Comparison of ENCODE assay signal across 9 cellular contexts in the genomic region with DNA sequence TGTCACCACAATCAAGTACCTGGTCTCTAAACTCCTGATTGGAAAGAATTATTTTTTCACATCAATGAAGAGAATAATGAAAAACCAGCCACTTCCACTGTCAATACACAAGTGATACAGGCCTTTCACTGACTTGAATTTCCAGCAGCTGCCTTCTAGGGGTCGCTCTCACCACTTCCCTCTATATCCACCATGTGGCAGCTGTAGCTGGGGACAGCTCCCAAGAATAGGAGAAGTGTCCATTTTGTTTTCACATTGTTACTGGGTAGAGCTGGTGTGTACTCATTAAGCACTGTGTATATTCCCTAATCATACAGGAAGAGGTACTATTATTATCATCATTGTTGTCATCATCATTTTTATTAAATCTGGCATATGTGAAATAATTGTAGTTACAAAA.
A peak's percentile ranks its signal among the peaks of the same experiment; 100 is the strongest.
DNase-seq lines count a peak whose midpoint lies in the region; ATAC-seq, FAIRE-seq and TF ChIP-seq lines count a peak whose summit lies in the region.
"Had no signal": no experiment of that assay in that cellular context is flagged by ENCODE, and none has a peak within 500 bp of the region (broad histone marks: within the 10 kb centered on the region; RNA-seq: fewer than 3 reads in every experiment).

No MANE protein-coding gene starts in this region.

- no peaks in the 10 kb centered on the region for H3K9me2 ChIP-seq in hepatocyte (replicated peaks; ENCODE audit: insufficient read depth)

- H3K27ac ChIP-seq in A549 (no peak overlapping the region), hepatocyte (no peak overlapping the region), esophagus squamous epithelium (no peak overlapping the region)

- POLR2A ChIA-PET in A549 (lab: Yijun Ruan, JAX) = no interaction called here

- TF ChIP-seq CTCF in A549 (IDR thresholded peaks at IDR 0.05) (peak; percentile 20; the same call in 1 of the 3 replicates), hepatocyte (IDR thresholded peaks at IDR 0.05; ENCODE audit: poor library complexity) (peak; percentile 43), esophagus squamous epithelium (IDR thresholded peaks at IDR 0.05) (no peak)

- H3K36me3 ChIP-seq in NT2/D1 (ENCODE audit: insufficient read depth, insufficient read length, low read length) (no peaks in the 10 kb centered on the region), hepatocyte (replicated peaks; ENCODE audit: insufficient read depth, low read depth) (no peaks in the 10 kb centered on the region), esophagus squamous epithelium (no peaks in the 10 kb centered on the region)

- 0% methylated on average over 1 of the region's 1 CpG for WGBS in A549 (ENCODE audit: missing lambda C conversion rate)
- 5% methylated on average over 1 of the region's 1 CpG for WGBS in hepatocyte (ENCODE audit: low lambda C conversion rate, missing lambda C conversion rate)
- 16 to 27% methylated on average over 1 of the region's 1 CpG for WGBS in esophagus squamous epithelium, 2 donors

- CTCF ChIA-PET in A549 (lab: Yijun Ruan, JAX) = no interaction called here

- H2AFZ ChIP-seq in hepatocyte = no peak overlapping the region

- no peaks in the 10 kb centered on the region for H3K9me3 ChIP-seq in A549
- no peaks in the 10 kb centered on the region for H3K9me3 ChIP-seq in NT2/D1 (ENCODE audit: insufficient read depth, low read length)
- no peaks in the 10 kb centered on the region for H3K9me3 ChIP-seq in hepatocyte (ENCODE audit: low read depth)
- H3K9me3 ChIP-seq in esophagus squamous epithelium = no peaks in the 10 kb centered on the region

- DNase-seq in A549 (ENCODE audit: low read depth in 1 of 2, low spot score in 1 of 2) = peak; percentile 17 to 58
- DNase-seq in LoVo (ENCODE audit: low spot score) = peak; percentile 13
- peak; percentile 51 for DNase-seq in NT2/D1 (ENCODE audit: low read depth, low spot score)
- peak; percentile 46 for DNase-seq in hepatocyte (ENCODE audit: low spot score)
- no peak for DNase-seq in esophagus squamous epithelium (lab: John Stamatoyannopoulos, UW)
- no peak for DNase-seq in superior temporal gyrus (ENCODE audit: extremely low spot score)
- DNase-seq: activated T-cell treated with anti-CD3 and anti-CD28 coated beads for 4 hours had no signal

- H4K20me1 ChIP-seq in hepatocyte (ENCODE audit: insufficient read depth, poor library complexity, severe bottlenecking) = no peaks in the 10 kb centered on the region

- H3K4me1 ChIP-seq in A549 (no peaks in the 10 kb centered on the region), NT2/D1 (ENCODE audit: insufficient read depth, insufficient read length) (no peaks in the 10 kb centered on the region), hepatocyte (ENCODE audit: insufficient read depth) (peaks cover 7% of the 10 kb centered on the region), esophagus squamous epithelium (no peaks in the 10 kb centered on the region)

- no peaks in the 10 kb centered on the region for H3K79me2 ChIP-seq in hepatocyte

- TF ChIP-seq POLR2A in A549 (IDR thresholded peaks at IDR 0.05; ENCODE audit: low read length) = no peak
- no peak for TF ChIP-seq POLR2A in esophagus squamous epithelium (IDR thresholded peaks at IDR 0.05)

- H3K4me2 ChIP-seq in A549 (no peak overlapping the region), hepatocyte (no peak overlapping the region)

- peak in 1 of 2 experiments; percentile 35; a peak in 2 of 5 replicates for TF ChIP-seq RAD21 in A549 (conservative IDR thresholded peaks at IDR 0.05 in 1 of 2, IDR thresholded peaks at IDR 0.05 in 1 of 2)

- TF ChIP-seq EP300 in A549 (IDR thresholded peaks at IDR 0.05) = no peak

- H3K9ac ChIP-seq in NT2/D1 (ENCODE audit: insufficient read length, low read depth) = no peak overlapping the region

- ATAC-seq in A549 = peak; percentile 64 to 87; a peak in 4 of 6 replicates
- no peak for ATAC-seq in GM19035 (IDR thresholded peaks at IDR 0.05; ENCODE audit: unreplicated experiment)
- ATAC-seq in GM21619 (IDR thresholded peaks at IDR 0.05; ENCODE audit: unreplicated experiment) = no peak

- peak; percentile 70 for FAIRE-seq in A549 (lab: Jason Lieb, UNC)

- intact Hi-C loops in esophagus squamous epithelium (cut with DNase I) = no loop called here

- H3K27me3 ChIP-seq in NT2/D1 (ENCODE audit: insufficient read depth, insufficient read length) = no peaks in the 10 kb centered on the region
- H3K27me3 ChIP-seq in hepatocyte = no peaks in the 10 kb centered on the region
- no peaks in the 10 kb centered on the region for H3K27me3 ChIP-seq in esophagus squamous epithelium

- H3K4me3 ChIP-seq in A549 = no peak overlapping the region
- H3K4me3 ChIP-seq in NT2/D1 (ENCODE audit: insufficient read length, low read depth) = no peak overlapping the region
- no peak overlapping the region for H3K4me3 ChIP-seq in hepatocyte
- no peak overlapping the region for H3K4me3 ChIP-seq in esophagus squamous epithelium

TF ChIP-seq in A549, 52 proteins besides CTCF, POLR2A, EP300 and RAD21:
- TF ChIP-seq, protein P1, sequence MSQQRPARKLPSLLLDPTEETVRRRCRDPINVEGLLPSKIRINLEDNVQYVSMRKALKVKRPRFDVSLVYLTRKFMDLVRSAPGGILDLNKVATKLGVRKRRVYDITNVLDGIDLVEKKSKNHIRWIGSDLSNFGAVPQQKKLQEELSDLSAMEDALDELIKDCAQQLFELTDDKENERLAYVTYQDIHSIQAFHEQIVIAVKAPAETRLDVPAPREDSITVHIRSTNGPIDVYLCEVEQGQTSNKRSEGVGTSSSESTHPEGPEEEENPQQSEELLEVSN (IDR thresholded peaks at IDR 0.05; ENCODE audit: borderline replicate concordance, low read depth) = no peak
- TF ChIP-seq, protein P2, sequence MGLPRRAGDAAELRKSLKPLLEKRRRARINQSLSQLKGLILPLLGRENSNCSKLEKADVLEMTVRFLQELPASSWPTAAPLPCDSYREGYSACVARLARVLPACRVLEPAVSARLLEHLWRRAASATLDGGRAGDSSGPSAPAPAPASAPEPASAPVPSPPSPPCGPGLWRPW (IDR thresholded peaks at IDR 0.05) = no peak
- TF ChIP-seq SREBF2 (IDR thresholded peaks at IDR 0.05) (no peak), EHF (CRISPR knock-in tag; IDR thresholded peaks at IDR 0.05) (no peak), CBX2 (IDR thresholded peaks at IDR 0.05; ENCODE audit: borderline replicate concordance, low read depth) (no peak), POLR2AphosphoS2 (conservative IDR thresholded peaks at IDR 0.05; ENCODE audit: low read length) (no peak), EHMT2 (IDR thresholded peaks at IDR 0.05; ENCODE audit: low read depth) (no peak), SMC3 (IDR thresholded peaks at IDR 0.05) (no peak), RFX5 (IDR thresholded peaks at IDR 0.05) (no peak), NPAS2 (CRISPR knock-in tag; IDR thresholded peaks at IDR 0.05; ENCODE audit: borderline replicate concordance) (no peak), HOXB5 (CRISPR knock-in tag; IDR thresholded peaks at IDR 0.05) (no peak), TFCP2L1 (CRISPR knock-in tag; IDR thresholded peaks at IDR 0.05) (no peak), ESRRA (IDR thresholded peaks at IDR 0.05; ENCODE audit: borderline replicate concordance, low read length) (no peak), TP53 (CRISPR knock-in tag; IDR thresholded peaks at IDR 0.05) (no peak)
TF ChIP-seq in A549: peak in this region for 0.

Comparison
In these comparisons a context has a peak if more than half of its experiments do, and no peak if none do; other contexts are left out.
1. ATAC-seq: peak in A549 (2 of 2); none in GM19035 (single experiment) and GM21619 (single experiment).
2. DNase-seq: peak in A549 (2 of 2), LoVo (single experiment), NT2/D1 (single experiment) and hepatocyte (single experiment); none in esophagus squamous epithelium (single experiment) and superior temporal gyrus (single experiment).
3. CTCF ChIP-seq: peak in A549 (single experiment) and hepatocyte (single experiment); none in esophagus squamous epithelium (0 of 6).